8 cellular contexts compared by ENCODE assay signal in genomic region chr16:66516808-66517585, GRCh38. TPM values are rescaled to one million over a fixed set of nuclear protein-coding genes. Genes with fewer than 3 reads are reported as not detected.
A peak's percentile ranks its signal among the peaks of the same experiment; 100 is the strongest.
DNase-seq lines count a peak whose midpoint lies in the region; ATAC-seq and TF ChIP-seq lines count a peak whose summit lies in the region.

No MANE protein-coding gene starts in this region.

- H3K36me3 ChIP-seq in OCI-LY1 (ENCODE audit: insufficient read depth, low read length) (no peaks in the 10 kb centered on the region), esophagus muscularis mucosa (peaks cover 0 to 43% (median 23%) of the 10 kb centered on the region in 4 donors)

- POLR2A ChIA-PET in naive thymus-derived CD8-positive, alpha-beta T cell (lab: Charles Lee) = interaction anchor here (18.3 kb wide), 1 partner anchor 30 kb away, joined by 213 read pairs; the partner anchor contains the start of genes CKLF and TK2

- no peaks in the 10 kb centered on the region for H3K9me2 ChIP-seq in OCI-LY1 (ENCODE audit: low read depth, low read length)

- peak; percentile 97 for ATAC-seq in GM18873 (IDR thresholded peaks at IDR 0.05; ENCODE audit: low FRiP score, unreplicated experiment)
- ATAC-seq in HG03139 (IDR thresholded peaks at IDR 0.05; ENCODE audit: unreplicated experiment) = peak; percentile 92
- ATAC-seq in naive thymus-derived CD8-positive, alpha-beta T cell = peak; percentile 82 to 91
- peak; percentile 95 for ATAC-seq in stimulated activated naive B cell treated with anti-CD40 and anti-IgM and Interleukin-4, amounts not matched to agents 10 μg/mL and 1 μg/mL and 100 μg/mL, for 72 hours (replicated peaks)

- H3K4me1 ChIP-seq in OCI-LY1 (ENCODE audit: insufficient read depth, low read length, severe bottlenecking) = peaks cover 44% of the 10 kb centered on the region
- H3K4me1 ChIP-seq in esophagus muscularis mucosa = peaks cover 73 to 85% (median 82%) of the 10 kb centered on the region in 4 donors

- peaks cover 26 to 80% (median 66%) of the 10 kb centered on the region in 4 donors for H3K4me1 Mint-ChIP-seq in naive thymus-derived CD8-positive, alpha-beta T cell
- peaks cover 56 to 72% of the 10 kb centered on the region in 2 donors for H3K4me1 Mint-ChIP-seq in stimulated activated naive B cell treated with anti-CD40 and anti-IgM and Interleukin-4, amounts not matched to agents 10 μg/mL and 1 μg/mL and 100 μg/mL, for 72 hours

- H3K27me3 ChIP-seq in OCI-LY1 (ENCODE audit: insufficient read depth, low read length) (no peaks in the 10 kb centered on the region), esophagus muscularis mucosa (no peaks in the 10 kb centered on the region)

- H3K36me3 Mint-ChIP-seq in naive thymus-derived CD8-positive, alpha-beta T cell = peaks cover 0 to under 1% (median 0%) of the 10 kb centered on the region in 3 donors
- H3K36me3 Mint-ChIP-seq in stimulated activated naive B cell treated with anti-CD40 and anti-IgM and Interleukin-4, amounts not matched to agents 10 μg/mL and 1 μg/mL and 100 μg/mL, for 72 hours = peaks cover 0 to 8% of the 10 kb centered on the region in 2 donors

- no peaks in the 10 kb centered on the region for H3K9me3 ChIP-seq in OCI-LY1 (ENCODE audit: low read length)
- no peaks in the 10 kb centered on the region for H3K9me3 ChIP-seq in esophagus muscularis mucosa

- peak overlapping the region; percentile 95 for H3K27ac ChIP-seq in OCI-LY1 (ENCODE audit: low read depth, low read length, poor library complexity, severe bottlenecking)
- H3K27ac ChIP-seq in esophagus muscularis mucosa (replicated peaks in 1 of 4) = peak overlapping the region; percentile 81 to 94 (median 89)

- H3F3A ChIP-seq in OCI-LY1 (ENCODE audit: insufficient read depth, low read length) = no peaks in the 10 kb centered on the region

- H3K4me2 ChIP-seq in OCI-LY1 (ENCODE audit: low read length) = peak overlapping the region; percentile 89

- no peak overlapping the region for H2AFZ ChIP-seq in OCI-LY1 (ENCODE audit: low read length)

- H3K9ac ChIP-seq in OCI-LY1 (ENCODE audit: low read length) = peak overlapping the region; percentile 78

- H3K4me3 ChIP-seq in OCI-LY1 (ENCODE audit: low read depth, low read length, poor library complexity, severe bottlenecking) = peak overlapping the region; percentile 61
- H3K4me3 ChIP-seq in esophagus muscularis mucosa = peak overlapping the region; percentile 21 to 49 (median 26)

- TF ChIP-seq EP300 in esophagus muscularis mucosa (IDR thresholded peaks at IDR 0.05) = peak; percentile 48

- 17% methylated on average over 15 of the region's 15 CpGs for WGBS in esophagus muscularis mucosa

- TF ChIP-seq CTCF in OCI-LY1 (IDR thresholded peaks at IDR 0.05; ENCODE audit: low read length) (no peak), esophagus muscularis mucosa (IDR thresholded peaks at IDR 0.05) (no peak)

- DNase-seq in ACHN (peak; percentile 100), activated T-cell treated with anti-CD3 and anti-CD28 coated beads for 48 hours (ENCODE audit: low read depth) (peak; percentile 73), esophagus muscularis mucosa (ENCODE audit: extremely low spot score) (peak; percentile 100)
- peak in 9 of 10 donors; percentile 16 to 84 (median 35) for DNase-seq in naive thymus-derived CD8-positive, alpha-beta T cell
- peak; percentile 91 for DNase-seq in stimulated activated naive B cell treated with anti-CD40 and anti-IgM and Interleukin-4, amounts not matched to agents 10 μg/mL and 1 μg/mL and 100 μg/mL, for 72 hours

- in situ Hi-C loops in ACHN (cut with HindIII; ENCODE audit: low pct_ligation_motif_present, low pct_unique_long_range_greater_than_20kb, low sequenced_read_pairs) = no loop called here

- no peaks in the 10 kb centered on the region for H3K9me3 Mint-ChIP-seq in naive thymus-derived CD8-positive, alpha-beta T cell
- no peaks in the 10 kb centered on the region for H3K9me3 Mint-ChIP-seq in stimulated activated naive B cell treated with anti-CD40 and anti-IgM and Interleukin-4, amounts not matched to agents 10 μg/mL and 1 μg/mL and 100 μg/mL, for 72 hours

- peak overlapping the region; percentile 0 to 89 (median 67) for H3K4me3 Mint-ChIP-seq in naive thymus-derived CD8-positive, alpha-beta T cell
- peak overlapping the region; percentile 78 to 82 for H3K4me3 Mint-ChIP-seq in stimulated activated naive B cell treated with anti-CD40 and anti-IgM and Interleukin-4, amounts not matched to agents 10 μg/mL and 1 μg/mL and 100 μg/mL, for 72 hours

- H3K79me2 ChIP-seq in OCI-LY1 (ENCODE audit: insufficient read depth, low read length) = no peaks in the 10 kb centered on the region

- H4K20me1 ChIP-seq in OCI-LY1 (ENCODE audit: insufficient read depth, low read length) = no peaks in the 10 kb centered on the region

- intact Hi-C loops in esophagus muscularis mucosa (cut with DNase I) = no loop called here

- TF ChIP-seq POLR2A in esophagus muscularis mucosa (IDR thresholded peaks at IDR 0.05; ENCODE audit: low read depth) = no peak

- peak overlapping the region; percentile 86 to 98 (median 94) for H3K27ac Mint-ChIP-seq in naive thymus-derived CD8-positive, alpha-beta T cell
- H3K27ac Mint-ChIP-seq in stimulated activated naive B cell treated with anti-CD40 and anti-IgM and Interleukin-4, amounts not matched to agents 10 μg/mL and 1 μg/mL and 100 μg/mL, for 72 hours = peak overlapping the region; percentile 95

- H3K27me3 Mint-ChIP-seq in naive thymus-derived CD8-positive, alpha-beta T cell = no peaks in the 10 kb centered on the region
- H3K27me3 Mint-ChIP-seq in stimulated activated naive B cell treated with anti-CD40 and anti-IgM and Interleukin-4, amounts not matched to agents 10 μg/mL and 1 μg/mL and 100 μg/mL, for 72 hours = peaks cover 0 to 2% of the 10 kb centered on the region in 2 donors

RNA-seq across cellular contexts. Expression of gene TK2, which starts 32.9 kb away (rescaled TPM):
- total RNA-seq in esophagus muscularis mucosa = 10 to 100 TPM; 26.3 to 35.2 (median 30.0) TPM
- 1 to 10 TPM; 6.8 to 8.7 TPM for total RNA-seq in naive thymus-derived CD8-positive, alpha-beta T cell
- polyA plus RNA-seq in naive thymus-derived CD8-positive, alpha-beta T cell = 1 to 10 TPM; 1.9 to 4.0 (median 2.5) TPM

RNA-seq across cellular contexts. Expression of gene CKLF, which starts 35.4 kb away (rescaled TPM):
- total RNA-seq in esophagus muscularis mucosa = 10 to 100 TPM; 18.1 to 28.2 (median 24.2) TPM
- total RNA-seq in naive thymus-derived CD8-positive, alpha-beta T cell = 10 to 100 TPM; 43.1 to 44.4 TPM
- 100 to 1,000 TPM in 2 of 3 donors, 10 to 100 TPM in 1; 99.6 to 179 (median 111) TPM for polyA plus RNA-seq in naive thymus-derived CD8-positive, alpha-beta T cell

RNA-seq across cellular contexts. Expression of gene CMTM1, which starts 49.2 kb away (rescaled TPM):
- total RNA-seq in esophagus muscularis mucosa = 1 to 10 TPM in 3 of 4 donors, not detected in 1; 1.4 to 2.0 (median 1.7) TPM
- total RNA-seq in naive thymus-derived CD8-positive, alpha-beta T cell = 1 to 10 TPM; 3.5 to 3.9 TPM
- polyA plus RNA-seq in naive thymus-derived CD8-positive, alpha-beta T cell = under 1 TPM in 2 of 3 donors, not detected in 1; 0.48 to 0.50 TPM

Comparison
In these comparisons a context has a peak if more than half of its experiments do, and no peak if none do; other contexts are left out.
1. Peak in every context shown above with its lines: DNase-seq, ATAC-seq, H3K4me3 ChIP-seq and H3K27ac ChIP-seq.
2. DNase-seq: peak in every context shown above with its lines; median percentile 100 in ACHN; 100 in esophagus muscularis mucosa; 91 in stimulated activated naive B cell treated with anti-CD40 and anti-IgM and Interleukin-4, amounts not matched to agents 10 μg/mL and 1 μg/mL and 100 μg/mL, for 72 hours; 73 in activated T-cell treated with anti-CD3 and anti-CD28 coated beads for 48 hours; 35 in naive thymus-derived CD8-positive, alpha-beta T cell.